12 cellular contexts compared by ENCODE assay signal in the genomic region with DNA sequence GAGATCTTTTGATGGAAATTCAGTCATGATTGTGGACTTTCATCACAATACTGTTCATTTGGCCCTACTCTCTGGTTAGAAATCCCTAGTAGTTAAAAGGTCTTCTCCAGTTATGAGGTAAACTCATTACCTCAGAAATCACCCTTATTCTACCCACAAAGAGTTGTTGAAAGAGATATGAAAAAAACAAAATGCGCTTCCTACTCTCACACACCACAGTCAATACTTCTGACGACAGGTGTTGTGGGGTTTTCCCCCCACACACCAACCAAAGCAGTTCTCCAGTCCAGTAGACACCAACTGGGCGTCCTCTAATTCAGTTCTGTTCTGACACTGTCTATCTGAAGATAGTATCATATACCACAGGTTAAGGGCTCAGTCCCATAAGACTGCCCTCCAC. TPM values are rescaled to one million over a fixed set of nuclear protein-coding genes. Genes with fewer than 3 reads are reported as not detected.
A peak's percentile ranks its signal among the peaks of the same experiment; 100 is the strongest.
DNase-seq lines count a peak whose midpoint lies in the region; ATAC-seq and TF ChIP-seq lines count a peak whose summit lies in the region.
"Had no signal": no experiment of that assay in that cellular context is flagged by ENCODE, and none has a peak within 500 bp of the region (broad histone marks: within the 10 kb centered on the region; RNA-seq: fewer than 3 reads in every experiment).

No MANE protein-coding gene starts in this region.

- peak; percentile 44 for DNase-seq in GM13977 (ENCODE audit: low spot score)
- DNase-seq in left colon, result no peak
- DNase-seq in NCI-H345 (lab: John Stamatoyannopoulos, UW), result no peak
- no peak for DNase-seq in EL
- no peak for DNase-seq in OCI-M2 (lab: John Stamatoyannopoulos, UW; ENCODE audit: unreplicated experiment)
- DNase-seq: AML-193, brain microvascular endothelial cell, HFFc6, spleen had no signal

- intact Hi-C loops in left colon (cut with DNase I, micrococcal nuclease), result no loop called here

- TF ChIP-seq CTCF in GM13977 (IDR thresholded peaks at IDR 0.05; ENCODE audit: extremely low read depth, insufficient read depth, missing control alignments), result no peak

- in situ Hi-C loops in GM13977 (cut with MboI; ENCODE audit: low pct_unique_long_range_greater_than_20kb, low sequenced_read_pairs, unreplicated experiment), result no loop called here

- peak; percentile 84 for ATAC-seq in GM19452 (IDR thresholded peaks at IDR 0.05; ENCODE audit: unreplicated experiment)
- peak; percentile 99 for ATAC-seq in HG02870 (IDR thresholded peaks at IDR 0.05; ENCODE audit: unreplicated experiment)
- ATAC-seq in HG03565 (IDR thresholded peaks at IDR 0.05; ENCODE audit: unreplicated experiment), result peak; percentile 93
- ATAC-seq in left colon, result no peak

RNA-seq across cellular contexts. Expression of a gene that starts 54.9 kb away (rescaled TPM):
- 1 to 10 TPM; 8.3 to 9.5 TPM for total RNA-seq in left colon

RNA-seq across cellular contexts. Expression of a gene that starts 55.0 kb away (rescaled TPM):
- 1 to 10 TPM; 6.2 to 9.4 TPM for total RNA-seq in left colon
